9 cellular contexts compared by ENCODE assay signal in genomic region chr11:72333657-72334056, GRCh38.
DNase-seq lines count a peak whose midpoint lies in the region; ATAC-seq and TF ChIP-seq lines count a peak whose summit lies in the region.
"Had no signal": no experiment of that assay in that cellular context is flagged by ENCODE, and none has a peak within 500 bp of the region (broad histone marks: within the 10 kb centered on the region; RNA-seq: fewer than 3 reads in every experiment).

No MANE protein-coding gene starts in this region.

- H3K27me3 Mint-ChIP-seq in brain = no peaks in the 10 kb centered on the region

- H4K91ac ChIP-seq in trophoblast cell (ENCODE audit: low read depth, low read length) = peak overlapping the region; percentile 79

- no peak overlapping the region for H3K23ac ChIP-seq in trophoblast cell (ENCODE audit: low read length)

- H2BK12ac ChIP-seq in trophoblast cell (ENCODE audit: low read length) = peak overlapping the region; percentile 51

- H3K4me3 Mint-ChIP-seq in brain = no peak overlapping the region

- no peaks in the 10 kb centered on the region for H3K36me3 ChIP-seq in HCT116 (ENCODE audit: control insufficient read depth in 1 of 2, insufficient read depth in 2 of 2, low read length in 2 of 2)
- H3K36me3 ChIP-seq in trophoblast cell (ENCODE audit: control insufficient read depth in 1 of 2, insufficient read depth in 2 of 2, low read length in 2 of 2) = peaks cover 0 to 3% of the 10 kb centered on the region in 2 experiments
- H3K36me3 ChIP-seq in testis (ENCODE audit: low read depth, missing control alignments) = no peaks in the 10 kb centered on the region
- peaks cover 3% of the 10 kb centered on the region for H3K36me3 ChIP-seq in mammary epithelial cell (ENCODE audit: insufficient read depth, low read length)

- no peaks in the 10 kb centered on the region for H3K27me3 ChIP-seq in HCT116 (ENCODE audit: insufficient read depth, low read length)
- H3K27me3 ChIP-seq in trophoblast cell (ENCODE audit: insufficient read depth, low read length) = no peaks in the 10 kb centered on the region
- H3K27me3 ChIP-seq in testis = no peaks in the 10 kb centered on the region
- no peaks in the 10 kb centered on the region for H3K27me3 ChIP-seq in mammary epithelial cell (ENCODE audit: insufficient read depth, low read length)
- H3K27me3 ChIP-seq: dorsolateral prefrontal cortex had no signal

- no peak overlapping the region for H3K4ac ChIP-seq in trophoblast cell (ENCODE audit: low read depth, low read length)

- H2BK5ac ChIP-seq in trophoblast cell (ENCODE audit: low read depth, low read length, poor library complexity) = peak overlapping the region; percentile 18

- peak overlapping the region; percentile 3 to 30 (median 29) for H3K27ac Mint-ChIP-seq in brain

- H3K36me3 Mint-ChIP-seq in brain = peaks cover 8% of the 10 kb centered on the region

- H3K4me2 ChIP-seq in HCT116 (ENCODE audit: low read length) (no peak overlapping the region), trophoblast cell (ENCODE audit: low read length) (no peak overlapping the region), mammary epithelial cell (ENCODE audit: insufficient read depth, low read depth, low read length) (no peak overlapping the region)

- no peak overlapping the region for H4K12ac ChIP-seq in trophoblast cell (ENCODE audit: low read depth, low read length)

- H3K4me1 ChIP-seq in HCT116 (ENCODE audit: control insufficient read depth in 1 of 2, insufficient read depth in 2 of 2, low read length in 2 of 2) (no peaks in the 10 kb centered on the region), trophoblast cell (ENCODE audit: control insufficient read depth in 1 of 2, insufficient read depth in 2 of 2, low read length in 2 of 2) (peaks cover 16 to 17% of the 10 kb centered on the region in 2 experiments), testis (no peaks in the 10 kb centered on the region), mammary epithelial cell (ENCODE audit: insufficient read depth, low read length) (no peaks in the 10 kb centered on the region)

- peak overlapping the region; percentile 61 for H3K14ac ChIP-seq in trophoblast cell (ENCODE audit: low read length)

- in situ Hi-C loops in mammary epithelial cell (cut with MboI; ENCODE audit: low sequenced_read_pairs in 2 of 2) = no loop called here

- H3K4me3 ChIP-seq in HCT116 (replicated peaks in 1 of 2; ENCODE audit: low read depth in 1 of 2, low read length in 2 of 2) = no peak overlapping the region
- no peak overlapping the region for H3K4me3 ChIP-seq in trophoblast cell (ENCODE audit: low read depth, low read length)
- H3K4me3 ChIP-seq in testis = no peak overlapping the region
- no peak overlapping the region for H3K4me3 ChIP-seq in mammary epithelial cell (replicated peaks in 1 of 3; ENCODE audit: insufficient read depth in 1 of 3, low read depth in 2 of 3, low read length in 3 of 3)
- H3K4me3 ChIP-seq: dorsolateral prefrontal cortex had no signal

- H3K9me3 Mint-ChIP-seq in brain = no peaks in the 10 kb centered on the region

- intact Hi-C loops in HCT116 (cut with micrococcal nuclease) (no loop called here), testis (cut with DNase I; ENCODE audit: low total_unique reads) (no loop called here), mammary epithelial cell (cut with micrococcal nuclease) (no loop called here)

- TF ChIP-seq CTCF in HCT116 (IDR thresholded peaks at IDR 0.05 in 2 of 3, conservative IDR thresholded peaks at IDR 0.05 in 1 of 3; ENCODE audit: borderline replicate concordance in 1 of 3, insufficient read depth in 1 of 3, low read depth in 2 of 3, low read length in 2 of 3) (no peak), brain (conservative IDR thresholded peaks at IDR 0.05) (no peak), testis (IDR thresholded peaks at IDR 0.05) (no peak), mammary epithelial cell (conservative IDR thresholded peaks at IDR 0.05 in 1 of 2, IDR thresholded peaks at IDR 0.05 in 1 of 2; ENCODE audit: extremely low read depth in 1 of 2, insufficient read depth in 1 of 2, low read depth in 1 of 2, low read length in 2 of 2) (no peak)

- peaks cover 12% of the 10 kb centered on the region for H3K4me1 Mint-ChIP-seq in brain

- H3K79me2 ChIP-seq in HCT116 (ENCODE audit: insufficient read depth, low read length) (no peaks in the 10 kb centered on the region), trophoblast cell (ENCODE audit: control insufficient read depth, insufficient read depth, low read length, poor library complexity) (no peaks in the 10 kb centered on the region), mammary epithelial cell (ENCODE audit: insufficient read depth, low read length) (no peaks in the 10 kb centered on the region)

- no peak overlapping the region for H3K27ac ChIP-seq in HCT116 (ENCODE audit: low read depth, low read length)
- peak overlapping the region; percentile 60 for H3K27ac ChIP-seq in trophoblast cell (ENCODE audit: low read depth, low read length)
- no peak overlapping the region for H3K27ac ChIP-seq in testis
- H3K27ac ChIP-seq in mammary epithelial cell (ENCODE audit: insufficient read depth, low read depth, low read length) = no peak overlapping the region
- H3K27ac ChIP-seq: dorsolateral prefrontal cortex had no signal

- H3K9me2 ChIP-seq in HCT116 (ENCODE audit: insufficient read depth) = no peaks in the 10 kb centered on the region

- CTCF ChIA-PET in HCT116 (lab: Charles Lee) = interaction anchor here (1.3 kb wide), 1 partner anchor 81 kb away, joined by 3 read pairs; no protein-coding TSS in a partner anchor
- CTCF ChIA-PET in mammary epithelial cell (lab: Charles Lee; ENCODE audit: low non-redundant PET) = no interaction called here

- H2AK5ac ChIP-seq in trophoblast cell (ENCODE audit: low read length) = no peak overlapping the region

- BruUV-seq in HCT116 (replicated peaks; lab: Mats Ljungman, UMichigan) (no TSS peak), mammary epithelial cell (replicated peaks; lab: Mats Ljungman, UMichigan) (no TSS peak)

- H2AFZ ChIP-seq in HCT116 (ENCODE audit: low read depth, low read length, poor library complexity, severe bottlenecking) = no peak overlapping the region
- no peak overlapping the region for H2AFZ ChIP-seq in trophoblast cell (ENCODE audit: insufficient read depth, low read length, poor library complexity)
- H2AFZ ChIP-seq in mammary epithelial cell (ENCODE audit: low read depth, low read length) = no peak overlapping the region

- H3K9ac ChIP-seq in HCT116 (ENCODE audit: low read length) (no peak overlapping the region), trophoblast cell (ENCODE audit: low read length) (no peak overlapping the region), mammary epithelial cell (ENCODE audit: insufficient read depth, low read length) (no peak overlapping the region)

- H4K20me1 ChIP-seq in HCT116 (ENCODE audit: insufficient read depth) (no peaks in the 10 kb centered on the region), mammary epithelial cell (ENCODE audit: insufficient read depth, low read length) (no peaks in the 10 kb centered on the region)

- peak overlapping the region; percentile 41 for H4K8ac ChIP-seq in trophoblast cell (ENCODE audit: low read depth, low read length)

- H2BK120ac ChIP-seq in trophoblast cell (ENCODE audit: insufficient read depth, low read length, poor library complexity) = peak overlapping the region; percentile 26

- POLR2A ChIA-PET in HCT116 (lab: Charles Lee) = no interaction called here

- DNase-seq in HCT116 (ENCODE audit: low read depth, low spot score) = no peak
- DNase-seq in trophoblast cell = no peak
- DNase-seq in EL = no peak
- no peak for DNase-seq in testis
- DNase-seq in OCI-M2 (lab: John Stamatoyannopoulos, UW; ENCODE audit: unreplicated experiment) = no peak
- no peak for DNase-seq in mammary epithelial cell
- DNase-seq: dorsolateral prefrontal cortex had no signal

- H3K18ac ChIP-seq in trophoblast cell (ENCODE audit: low read length) = peak overlapping the region; percentile 76

- peaks cover 8% of the 10 kb centered on the region for H3K79me1 ChIP-seq in trophoblast cell (ENCODE audit: low read length)

- dilution Hi-C loops in mammary epithelial cell (cut with HindIII; ENCODE audit: low sequenced_read_pairs) = no loop called here

- RAD21 ChIA-PET in HCT116 (lab: Charles Lee; ENCODE audit: low non-redundant PET in 1 of 2, low total read pairs in 2 of 2, uncharacterized antibody in 2 of 2, unreplicated experiment in 2 of 2) = no interaction called here

- TF ChIP-seq POLR2A in HCT116 (IDR thresholded peaks at IDR 0.05; ENCODE audit: borderline replicate concordance, extremely low read depth, insufficient read depth, insufficient read length) (no peak), testis (IDR thresholded peaks at IDR 0.05) (no peak)

- H3K9me3 ChIP-seq in HCT116 (ENCODE audit: control insufficient read depth in 1 of 2, insufficient read depth in 1 of 2, low read depth in 1 of 2, low read length in 2 of 2) (no peaks in the 10 kb centered on the region), trophoblast cell (ENCODE audit: insufficient read depth, low read depth, low read length) (no peaks in the 10 kb centered on the region), testis (no peaks in the 10 kb centered on the region), mammary epithelial cell (replicated peaks; ENCODE audit: insufficient read depth, low read length) (no peaks in the 10 kb centered on the region)

- ATAC-seq in HCT116 (peak; percentile 62), SK-N-SH treated with all-trans-retinoic acid at 6 μM for 48 hours (peak; percentile 82)

- WGBS in trophoblast cell (ENCODE audit: extremely low coverage, insufficient coverage, insufficient read length) = no CpG with 5 or more reads among the region's 6 CpGs
- WGBS in testis, 2 donors = 59 to 80% methylated on average over 3 to 6 of the region's 6 CpGs
- 81% methylated on average over 5 of the region's 6 CpGs for WGBS in mammary epithelial cell (ENCODE audit: low coverage, missing lambda C conversion rate)

- TF ChIP-seq RAD21 in HCT116 (IDR thresholded peaks at IDR 0.05; ENCODE audit: low read depth) = no peak

TF ChIP-seq in HCT116, 20 proteins besides CTCF, POLR2A, EP300 and RAD21:
- no peak for TF ChIP-seq SP1 (IDR thresholded peaks at IDR 0.05; ENCODE audit: low read depth)

TF ChIP-seq in SK-N-SH treated with all-trans-retinoic acid at 6 μM for 48 hours, 23 proteins besides CTCF, POLR2A, EP300 and RAD21 (continues in another document):
- TF ChIP-seq TCF4 (CRISPR knock-in tag; IDR thresholded peaks at IDR 0.05; ENCODE audit: borderline replicate concordance) (no peak), SNAI2 (CRISPR knock-in tag; IDR thresholded peaks at IDR 0.05) (peak; percentile 50; the same call in 1 of the 2 replicates)
